Comparison of ENCODE assay signal across 20 cellular contexts in the genomic region with DNA sequence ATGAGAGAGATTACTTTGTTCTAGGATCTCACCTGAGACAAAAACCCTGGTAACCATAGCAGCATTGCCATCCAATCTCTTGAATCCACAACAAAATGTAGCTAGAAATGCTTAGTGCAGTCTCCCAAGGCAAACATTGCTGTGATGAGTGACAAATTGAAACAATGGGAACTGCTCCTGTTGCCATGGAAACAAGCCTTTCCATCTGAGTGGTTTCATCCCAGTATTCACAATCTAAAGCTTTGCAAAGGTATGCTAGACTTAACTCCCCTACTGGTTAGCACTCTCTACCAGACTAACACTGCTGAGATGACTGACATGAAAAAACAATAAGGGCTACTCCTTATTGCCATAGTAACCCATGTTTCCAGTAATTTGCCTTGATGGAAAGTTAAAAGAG.
DNase-seq lines count a peak whose midpoint lies in the region; TF ChIP-seq lines count a peak whose summit lies in the region.
"Had no signal": no experiment of that assay in that cellular context is flagged by ENCODE, and none has a peak within 500 bp of the region (broad histone marks: within the 10 kb centered on the region; RNA-seq: fewer than 3 reads in every experiment).

No MANE protein-coding gene starts in this region.

- H4K20me1 ChIP-seq in neural progenitor cell (ENCODE audit: low read depth): no peaks in the 10 kb centered on the region

- H3F3A ChIP-seq in neural progenitor cell (ENCODE audit: low read depth): no peaks in the 10 kb centered on the region

- TF ChIP-seq CTCF in endodermal cell (conservative IDR thresholded peaks at IDR 0.05) (no peak), neural progenitor cell (IDR thresholded peaks at IDR 0.05) (no peak), mesothelial cell of epicardium (IDR thresholded peaks at IDR 0.05; ENCODE audit: unreplicated experiment) (no peak)

- CTCF ChIA-PET in activated naive CD4-positive, alpha-beta T cell treated with anti-CD3 and anti-CD28 coated beads for 36 hours (lab: Charles Lee): no interaction called here

- H3K4me3 Mint-ChIP-seq in endodermal cell: no peak overlapping the region
- peak overlapping the region; percentile 3 for H3K4me3 Mint-ChIP-seq in neural progenitor cell
- no peak overlapping the region for H3K4me3 Mint-ChIP-seq in activated naive CD4-positive, alpha-beta T cell treated with anti-CD3 and anti-CD28 coated beads for 36 hours
- H3K4me3 Mint-ChIP-seq in mesothelial cell of epicardium: no peak overlapping the region
- H3K4me3 Mint-ChIP-seq: activated CD4-positive, alpha-beta memory T cell treated with anti-CD3 and anti-CD28 coated beads, Interleukin-2, amount 10 ng/mL, durations not matched to agents 7 days and 5 days; CD8-positive, alpha-beta T cell; immature natural killer cell; stimulated activated naive CD8-positive, alpha-beta T cell treated with anti-CD3 and anti-CD28 coated beads, Interleukin-15, amount 100 ng/mL, for 72 hours had no signal

- H3K9ac ChIP-seq in endodermal cell (ENCODE audit: extremely low read depth, low read length, poor library complexity, severe bottlenecking) (peak overlapping the region; percentile 46), neural progenitor cell (no peak overlapping the region)

- H2AFZ ChIP-seq in neural progenitor cell (replicated peaks): no peak overlapping the region

- H3K36me3 ChIP-seq in endodermal cell (ENCODE audit: control insufficient read depth, insufficient read depth, low read length) (no peaks in the 10 kb centered on the region), neural progenitor cell (no peaks in the 10 kb centered on the region)
- H3K36me3 ChIP-seq: breast epithelium, colonic mucosa, heart left ventricle, spleen, tibial nerve had no signal

- H3K27ac Mint-ChIP-seq in endodermal cell (peak overlapping the region; percentile 79), neural progenitor cell (peak overlapping the region; percentile 99), mesothelial cell of epicardium (no peak overlapping the region)
- no peak overlapping the region for H3K27ac Mint-ChIP-seq in activated naive CD4-positive, alpha-beta T cell treated with anti-CD3 and anti-CD28 coated beads for 36 hours
- H3K27ac Mint-ChIP-seq: activated CD4-positive, alpha-beta memory T cell treated with anti-CD3 and anti-CD28 coated beads, Interleukin-2, amount 10 ng/mL, durations not matched to agents 7 days and 5 days; CD8-positive, alpha-beta T cell; immature natural killer cell; stimulated activated naive CD8-positive, alpha-beta T cell treated with anti-CD3 and anti-CD28 coated beads, Interleukin-15, amount 100 ng/mL, for 72 hours had no signal

- H3K27ac ChIP-seq in endodermal cell (ENCODE audit: low read depth, low read length): peak overlapping the region; percentile 85
- no peak overlapping the region for H3K27ac ChIP-seq in neural progenitor cell
- H3K27ac ChIP-seq: breast epithelium, colonic mucosa, heart left ventricle, spleen, tibial nerve had no signal

- H3K27me3 ChIP-seq in endodermal cell (ENCODE audit: control insufficient read depth, insufficient read depth, low read length, poor library complexity, severe bottlenecking): no peaks in the 10 kb centered on the region
- no peaks in the 10 kb centered on the region for H3K27me3 ChIP-seq in neural progenitor cell
- H3K27me3 ChIP-seq: breast epithelium, colonic mucosa, heart left ventricle, spleen, tibial nerve had no signal

- H3K4me3 ChIP-seq in endodermal cell (ENCODE audit: low read length): no peak overlapping the region
- no peak overlapping the region for H3K4me3 ChIP-seq in neural progenitor cell
- H3K4me3 ChIP-seq: breast epithelium, colonic mucosa, heart left ventricle, spleen, tibial nerve had no signal

- H3K79me2 ChIP-seq in neural progenitor cell (ENCODE audit: low read depth): no peaks in the 10 kb centered on the region

- peak overlapping the region; percentile 22 for H3K4me2 ChIP-seq in neural progenitor cell

- H3K36me3 Mint-ChIP-seq in endodermal cell (ENCODE audit: low read depth): no peaks in the 10 kb centered on the region
- H3K36me3 Mint-ChIP-seq in neural progenitor cell: no peaks in the 10 kb centered on the region
- no peaks in the 10 kb centered on the region for H3K36me3 Mint-ChIP-seq in activated naive CD4-positive, alpha-beta T cell treated with anti-CD3 and anti-CD28 coated beads for 36 hours (ENCODE audit: low read depth)
- H3K36me3 Mint-ChIP-seq in mesothelial cell of epicardium: no peaks in the 10 kb centered on the region
- H3K36me3 Mint-ChIP-seq: CD8-positive, alpha-beta T cell; immature natural killer cell had no signal

- H3K4me1 Mint-ChIP-seq in endodermal cell: peaks cover 19% of the 10 kb centered on the region
- H3K4me1 Mint-ChIP-seq in neural progenitor cell: peaks cover 36% of the 10 kb centered on the region
- no peaks in the 10 kb centered on the region for H3K4me1 Mint-ChIP-seq in activated naive CD4-positive, alpha-beta T cell treated with anti-CD3 and anti-CD28 coated beads for 36 hours (ENCODE audit: low read depth)
- no peaks in the 10 kb centered on the region for H3K4me1 Mint-ChIP-seq in mesothelial cell of epicardium
- H3K4me1 Mint-ChIP-seq: activated CD4-positive, alpha-beta memory T cell treated with anti-CD3 and anti-CD28 coated beads, Interleukin-2, amount 10 ng/mL, durations not matched to agents 7 days and 5 days; immature natural killer cell; stimulated activated naive CD8-positive, alpha-beta T cell treated with anti-CD3 and anti-CD28 coated beads, Interleukin-15, amount 100 ng/mL, for 72 hours had no signal

- H3K9me3 Mint-ChIP-seq in endodermal cell: no peaks in the 10 kb centered on the region
- no peaks in the 10 kb centered on the region for H3K9me3 Mint-ChIP-seq in neural progenitor cell
- peaks cover 12% of the 10 kb centered on the region for H3K9me3 Mint-ChIP-seq in activated naive CD4-positive, alpha-beta T cell treated with anti-CD3 and anti-CD28 coated beads for 36 hours
- H3K9me3 Mint-ChIP-seq in mesothelial cell of epicardium: no peaks in the 10 kb centered on the region

- H3K4me1 ChIP-seq in endodermal cell (ENCODE audit: control insufficient read depth, insufficient read depth, low read length): peaks cover 4% of the 10 kb centered on the region
- H3K4me1 ChIP-seq in neural progenitor cell: peaks cover 8% of the 10 kb centered on the region
- H3K4me1 ChIP-seq: breast epithelium, colonic mucosa, heart left ventricle, spleen, tibial nerve had no signal

- H3K9me3 ChIP-seq in endodermal cell (ENCODE audit: control insufficient read depth, low read length) (no peaks in the 10 kb centered on the region), neural progenitor cell (ENCODE audit: low read depth) (no peaks in the 10 kb centered on the region)
- H3K9me3 ChIP-seq: breast epithelium, colonic mucosa, heart left ventricle, tibial nerve had no signal

- DNase-seq in HT1080 (ENCODE audit: low read depth) (peak; percentile 4), NCI-H69 (lab: John Stamatoyannopoulos, UW) (peak; percentile 12), endodermal cell (peak; percentile 66), neural progenitor cell (ENCODE audit: low spot score) (peak; percentile 76), DMS 273 (lab: John Stamatoyannopoulos, UW; ENCODE audit: unreplicated experiment) (no peak), mesothelial cell of epicardium (ENCODE audit: low spot score in 2 of 2, unreplicated experiment in 2 of 2) (no peak)
- DNase-seq in activated naive CD4-positive, alpha-beta T cell treated with anti-CD3 and anti-CD28 coated beads for 36 hours: no peak
- DNase-seq: activated CD4-positive, alpha-beta memory T cell treated with anti-CD3 and anti-CD28 coated beads, Interleukin-2, amount 10 ng/mL, durations not matched to agents 7 days and 5 days; activated gamma-delta T cell; activated T-cell treated with anti-CD3 and anti-CD28 coated beads for 4 hours; CD8-positive, alpha-beta T cell; colonic mucosa; heart left ventricle; immature natural killer cell; PC-3; Right ventricle myocardium superior; spleen; stimulated activated naive CD8-positive, alpha-beta T cell treated with anti-CD3 and anti-CD28 coated beads, Interleukin-15, amount 100 ng/mL, for 72 hours had no signal

- H3K27me3 Mint-ChIP-seq in endodermal cell (ENCODE audit: insufficient read depth) (no peaks in the 10 kb centered on the region), neural progenitor cell (ENCODE audit: insufficient read depth, low read depth) (no peaks in the 10 kb centered on the region), mesothelial cell of epicardium (ENCODE audit: low read depth) (peaks cover 6% of the 10 kb centered on the region)
- H3K27me3 Mint-ChIP-seq in activated naive CD4-positive, alpha-beta T cell treated with anti-CD3 and anti-CD28 coated beads for 36 hours (ENCODE audit: low read depth): no peaks in the 10 kb centered on the region
- H3K27me3 Mint-ChIP-seq: activated CD4-positive, alpha-beta memory T cell treated with anti-CD3 and anti-CD28 coated beads, Interleukin-2, amount 10 ng/mL, durations not matched to agents 7 days and 5 days; stimulated activated naive CD8-positive, alpha-beta T cell treated with anti-CD3 and anti-CD28 coated beads, Interleukin-15, amount 100 ng/mL, for 72 hours had no signal

- intact Hi-C loops in activated naive CD4-positive, alpha-beta T cell treated with anti-CD3 and anti-CD28 coated beads for 36 hours (cut with micrococcal nuclease): no loop called here

Comparison
In these comparisons a context has a peak if more than half of its experiments do, and no peak if none do; other contexts are left out.
1. DNase-seq: peak in HT1080 (single experiment), NCI-H69 (single experiment), endodermal cell (single experiment) and neural progenitor cell (single experiment); none in activated naive CD4-positive, alpha-beta T cell treated with anti-CD3 and anti-CD28 coated beads for 36 hours (single experiment), DMS 273 (single experiment) and mesothelial cell of epicardium (0 of 2).
2. H3K27ac Mint-ChIP-seq: peak in endodermal cell (single experiment) and neural progenitor cell (single experiment); none in activated naive CD4-positive, alpha-beta T cell treated with anti-CD3 and anti-CD28 coated beads for 36 hours (single experiment) and mesothelial cell of epicardium (single experiment).